Comparison of ENCODE assay signal across 22 cellular contexts in genomic region chr9:137433349-137433915, GRCh38. TPM values are rescaled to one million over a fixed set of nuclear protein-coding genes. Genes with fewer than 3 reads are reported as not detected.
DNase-seq lines count a peak whose midpoint lies in the region; ATAC-seq, FAIRE-seq and TF ChIP-seq lines count a peak whose summit lies in the region.
"Had no signal": no experiment of that assay in that cellular context is flagged by ENCODE, and none has a peak within 500 bp of the region (broad histone marks: within the 10 kb centered on the region; RNA-seq: fewer than 3 reads in every experiment).

No MANE protein-coding gene starts in this region.

- in situ Hi-C loops in HepG2 (cut with HindIII; ENCODE audit: extremely low pct_ligation_motif_present, low pct_unique_long_range_greater_than_20kb): no loop called here

- H3K4me3 ChIP-seq in HEK293 (ENCODE audit: low read depth, low read length): no peak overlapping the region
- H3K4me3 ChIP-seq in HepG2 (replicated peaks in 1 of 3; ENCODE audit: insufficient read depth in 1 of 3, low read depth in 2 of 3, low read length in 3 of 3): no peak overlapping the region
- H3K4me3 ChIP-seq in upper lobe of right lung: no peak overlapping the region
- H3K4me3 ChIP-seq: SJSA1 had no signal

- no peak overlapping the region for H3K27ac ChIP-seq in HEK293 (ENCODE audit: extremely low read depth, low read depth, low read length)
- no peak overlapping the region for H3K27ac ChIP-seq in HepG2 (ENCODE audit: extremely low read length, insufficient read depth, low read length)
- H3K27ac ChIP-seq in upper lobe of right lung: no peak overlapping the region
- H3K27ac ChIP-seq: C4-2B, SJSA1 had no signal

- H3K36me3 Mint-ChIP-seq in activated CD8-positive, alpha-beta memory T cell treated with anti-CD3 and anti-CD28 coated beads, Interleukin-2, amount 10 ng/mL, durations not matched to agents 7 days and 5 days: no peaks in the 10 kb centered on the region

- ATAC-seq in activated CD8-positive, alpha-beta memory T cell treated with anti-CD3 and anti-CD28 coated beads, Interleukin-2, amount 10 ng/mL, durations not matched to agents 7 days and 5 days: no peak
- no peak for ATAC-seq in HepG2
- ATAC-seq in upper lobe of right lung: no peak

- H3K79me2 ChIP-seq in HepG2 (ENCODE audit: insufficient read depth, low read length): no peaks in the 10 kb centered on the region

- WGBS in HepG2 (ENCODE audit: low lambda C conversion rate): 60% methylated on average over 5 of the region's 19 CpGs

- no peak overlapping the region for H3K27ac Mint-ChIP-seq in activated CD8-positive, alpha-beta memory T cell treated with anti-CD3 and anti-CD28 coated beads, Interleukin-2, amount 10 ng/mL, durations not matched to agents 7 days and 5 days
- H3K27ac Mint-ChIP-seq: HFFc6 had no signal

- no peak overlapping the region for H3K4me2 ChIP-seq in HepG2 (ENCODE audit: low read depth, low read length)

- H3K9me3 ChIP-seq in HEK293 (ENCODE audit: control insufficient read depth, insufficient read depth, low read depth, low read length) (no peaks in the 10 kb centered on the region), HepG2 (ENCODE audit: low read length) (no peaks in the 10 kb centered on the region), upper lobe of right lung (no peaks in the 10 kb centered on the region)
- H3K9me3 ChIP-seq: SJSA1 had no signal

- TF ChIP-seq CTCF in HEK293 (tag by site-specific recombination; IDR thresholded peaks at IDR 0.05) (no peak), HepG2 (CRISPR knock-in tag; IDR thresholded peaks at IDR 0.05) (no peak), upper lobe of right lung (IDR thresholded peaks at IDR 0.05) (no peak)

- no peaks in the 10 kb centered on the region for H3K27me3 Mint-ChIP-seq in activated CD8-positive, alpha-beta memory T cell treated with anti-CD3 and anti-CD28 coated beads, Interleukin-2, amount 10 ng/mL, durations not matched to agents 7 days and 5 days

- BruUV-seq in HepG2 (replicated peaks; lab: Mats Ljungman, UMichigan): no TSS peak

- TF ChIP-seq RAD21 in HepG2 (CRISPR knock-in tag; IDR thresholded peaks at IDR 0.05): no peak

- no peak overlapping the region for H3K4me3 Mint-ChIP-seq in activated CD8-positive, alpha-beta memory T cell treated with anti-CD3 and anti-CD28 coated beads, Interleukin-2, amount 10 ng/mL, durations not matched to agents 7 days and 5 days
- H3K4me3 Mint-ChIP-seq: HFFc6 had no signal

- H3K36me3 ChIP-seq in HEK293 (ENCODE audit: control insufficient read depth in 2 of 2, insufficient read depth in 1 of 2, low read length in 2 of 2) (no peaks in the 10 kb centered on the region), HepG2 (replicated peaks in 1 of 2; ENCODE audit: control insufficient read depth in 1 of 2, insufficient read depth in 2 of 2, low read length in 2 of 2) (no peaks in the 10 kb centered on the region), upper lobe of right lung (no peaks in the 10 kb centered on the region)
- H3K36me3 ChIP-seq: SJSA1 had no signal

- H4K20me1 ChIP-seq in HepG2 (ENCODE audit: insufficient read depth, low read length): no peaks in the 10 kb centered on the region

- TF ChIP-seq POLR2A in HepG2 (IDR thresholded peaks at IDR 0.05; ENCODE audit: insufficient read depth in 1 of 2, low read depth in 2 of 2, low read length in 2 of 2): no peak

- H3K9ac ChIP-seq in HepG2 (ENCODE audit: insufficient read depth, low read depth, low read length): no peak overlapping the region

- H3K27me3 ChIP-seq in HepG2 (ENCODE audit: control insufficient read depth in 1 of 2, insufficient read depth in 2 of 2, low read length in 2 of 2): peaks cover 11 to 23% of the 10 kb centered on the region in 2 experiments; a peak in 3 of 5 replicates
- no peaks in the 10 kb centered on the region for H3K27me3 ChIP-seq in upper lobe of right lung
- H3K27me3 ChIP-seq: SJSA1 had no signal

- POLR2A ChIA-PET in HEK293 (lab: Yijun Ruan, JAX) (interaction anchor here (1.2 kb wide), 1 partner anchor 11 kb away, joined by 5 read pairs; the partner anchor contains the start of genes EXD3 and NOXA1), HepG2 (lab: Yijun Ruan, JAX) (no interaction called here)

- H3K4me1 ChIP-seq in HEK293 (ENCODE audit: control insufficient read depth, insufficient read depth, low read length) (no peaks in the 10 kb centered on the region), HepG2 (ENCODE audit: insufficient read depth, low read length) (peaks cover 23% of the 10 kb centered on the region), upper lobe of right lung (no peaks in the 10 kb centered on the region)

- no peaks in the 10 kb centered on the region for H3K9me3 Mint-ChIP-seq in activated CD8-positive, alpha-beta memory T cell treated with anti-CD3 and anti-CD28 coated beads, Interleukin-2, amount 10 ng/mL, durations not matched to agents 7 days and 5 days (ENCODE audit: low read depth)
- H3K9me3 Mint-ChIP-seq: HFFc6 had no signal

- H3K4me1 Mint-ChIP-seq in activated CD8-positive, alpha-beta memory T cell treated with anti-CD3 and anti-CD28 coated beads, Interleukin-2, amount 10 ng/mL, durations not matched to agents 7 days and 5 days: peaks cover 4% of the 10 kb centered on the region

- H2AFZ ChIP-seq in HepG2 (ENCODE audit: low read length): no peak overlapping the region

- CTCF ChIA-PET in activated CD8-positive, alpha-beta memory T cell treated with anti-CD3 and anti-CD28 coated beads, Interleukin-2, amount 10 ng/mL, durations not matched to agents 7 days and 5 days (lab: Charles Lee): interaction anchor here (4.1 kb wide), 1 partner anchor 10 kb away, joined by 20 read pairs; the partner anchor contains the start of genes EXD3 and NOXA1
- CTCF ChIA-PET in HEK293 (lab: Yijun Ruan, JAX): no interaction called here
- CTCF ChIA-PET in HepG2 (lab: Yijun Ruan, JAX; ENCODE audit: low intra/inter-chr PET ratio, low total read pairs): no interaction called here

- no peak for FAIRE-seq in HepG2 (lab: Jason Lieb, UNC)
- FAIRE-seq: A204.1, GM12891, GM18507 had no signal

- DNase-seq in activated CD8-positive, alpha-beta memory T cell treated with anti-CD3 and anti-CD28 coated beads, Interleukin-2, amount 50 U/mL, for 4 hours: peak; percentile 13
- no peak for DNase-seq in activated CD8-positive, alpha-beta memory T cell treated with anti-CD3 and anti-CD28 coated beads, Interleukin-2, amount 10 ng/mL, durations not matched to agents 7 days and 5 days
- DNase-seq in HepG2 (ENCODE audit: low spot score) (no peak), upper lobe of right lung (peak; percentile 58), NCI-H1436 (lab: John Stamatoyannopoulos, UW) (no peak), GM19240 (ENCODE audit: insufficient read length, low spot score) (no peak)
- DNase-seq: GF-D8, GOT3, HFFc6, NCI-H1048, NCI-H187, NCI-H345, NCI-H526 treated with DMSO at 0.1 percent for 48 hours, RPMI8226 had no signal

- TF ChIP-seq EP300 in HepG2 (IDR thresholded peaks at IDR 0.05; ENCODE audit: low read depth in 2 of 2, low read length in 2 of 2) (no peak), HepG2 (CRISPR knock-in tag; IDR thresholded peaks at IDR 0.05; ENCODE audit: borderline replicate concordance) (no peak)

- intact Hi-C loops in HepG2 (cut with micrococcal nuclease; ENCODE audit: unreplicated experiment) (no loop called here), upper lobe of right lung (cut with DNase I) (no loop called here)

RNA-seq across cellular contexts. Expression of gene ENTPD8, which starts 7.7 kb away (rescaled TPM):
- total RNA-seq in activated CD8-positive, alpha-beta memory T cell treated with anti-CD3 and anti-CD28 coated beads, Interleukin-2, amount 10 ng/mL, durations not matched to agents 7 days and 5 days: not detected
- 0.21 and 0.44 TPM in 2 replicates for total RNA-seq in HepG2 (2016; rRNA removed; fragmentation: Illumina TruSeq; extraction: Trizol)
- 0.09 and 0.20 TPM in 2 replicates for total RNA-seq in HepG2 (2016; cell fraction: cytosol; rRNA removed; fragmentation: Illumina TruSeq; extraction: Trizol; ENCODE audit: low read depth)
- total RNA-seq in HepG2 (2016; cell fraction: insoluble cytoplasmic fraction; rRNA removed; fragmentation: Illumina TruSeq; extraction: Trizol): 0.33 and 0.43 TPM in 2 replicates
- total RNA-seq in HepG2 (2016; cell fraction: membrane; rRNA removed; fragmentation: Illumina TruSeq; extraction: Trizol): 0.21 and 0.37 TPM in 2 replicates
- total RNA-seq in HepG2 (2016; cell fraction: nucleus; rRNA removed; fragmentation: Illumina TruSeq; extraction: Trizol): 0.28 and 0.34 TPM in 2 replicates
- polyA plus RNA-seq in HepG2 (2011; rRNA removed): 0.26 and 0.38 TPM in 2 replicates
- polyA plus RNA-seq in HepG2 (2011; cell fraction: cytosol; rRNA removed): 0.21 and 0.30 TPM in 2 replicates
- polyA plus RNA-seq in HepG2 (2011; cell fraction: nucleus; rRNA removed): 3.0 and 3.2 TPM in 2 replicates
- polyA plus RNA-seq in HepG2 (2012): 0.35 and 0.44 TPM in 2 replicates
- polyA plus RNA-seq in HepG2 (2016; cell fraction: cytosol; fragmentation: Illumina TruSeq; extraction: Trizol; ENCODE audit: low read depth): 0.05 and 0.14 TPM in 2 replicates
- 0.25 TPM in 1 of 2 replicates, not detected in the other for polyA plus RNA-seq in HepG2 (2016; cell fraction: insoluble cytoplasmic fraction; fragmentation: Illumina TruSeq; extraction: Trizol; ENCODE audit: low read depth)
- polyA plus RNA-seq in HepG2 (2016; cell fraction: membrane; fragmentation: Illumina TruSeq; extraction: Trizol; ENCODE audit: low read depth): 0.08 and 0.15 TPM in 2 replicates
- 0.79 and 0.97 TPM in 2 replicates for polyA plus RNA-seq in HepG2 (2016; cell fraction: nucleus; fragmentation: Illumina TruSeq; extraction: Trizol; ENCODE audit: insufficient read depth, low read depth)
- polyA minus RNA-seq in HepG2 (2011; rRNA and poly(A)+ RNA removed; ENCODE audit: low replicate concordance): 0.26 TPM in 1 of 2 replicates, not detected in the other
- not detected in 2 replicates for polyA minus RNA-seq in HepG2 (2011; cell fraction: cytosol; rRNA and poly(A)+ RNA removed)
- 0.26 and 0.37 TPM in 2 replicates for polyA minus RNA-seq in HepG2 (2011; cell fraction: nucleus; rRNA and poly(A)+ RNA removed)
- not detected for total RNA-seq in upper lobe of right lung
- total RNA-seq: Daoy, HFFc6, MCF 10A, SJSA1 had no signal

RNA-seq across cellular contexts. Expression of gene NOXA1, which starts 10.2 kb away (rescaled TPM):
- total RNA-seq in activated CD8-positive, alpha-beta memory T cell treated with anti-CD3 and anti-CD28 coated beads, Interleukin-2, amount 10 ng/mL, durations not matched to agents 7 days and 5 days: under 1 TPM; 0.30 to 0.53 TPM
- total RNA-seq in HepG2 (2016; rRNA removed; fragmentation: Illumina TruSeq; extraction: Trizol) (0.63 and 1.2 TPM in 2 replicates), upper lobe of right lung (6.5 TPM)
- total RNA-seq in HepG2 (2016; cell fraction: cytosol; rRNA removed; fragmentation: Illumina TruSeq; extraction: Trizol; ENCODE audit: low read depth): 0.81 and 1.1 TPM in 2 replicates
- 0.82 and 1.9 TPM in 2 replicates for total RNA-seq in HepG2 (2016; cell fraction: insoluble cytoplasmic fraction; rRNA removed; fragmentation: Illumina TruSeq; extraction: Trizol)
- total RNA-seq in HepG2 (2016; cell fraction: membrane; rRNA removed; fragmentation: Illumina TruSeq; extraction: Trizol): 0.46 and 1.00 TPM in 2 replicates
- total RNA-seq in HepG2 (2016; cell fraction: nucleus; rRNA removed; fragmentation: Illumina TruSeq; extraction: Trizol): 1.6 and 2.0 TPM in 2 replicates
- polyA plus RNA-seq in HepG2 (2011; rRNA removed): 0.78 and 2.1 TPM in 2 replicates
- 0.53 and 1.0 TPM in 2 replicates for polyA plus RNA-seq in HepG2 (2011; cell fraction: cytosol; rRNA removed)
- polyA plus RNA-seq in HepG2 (2011; cell fraction: nucleus; rRNA removed): 17.1 and 17.5 TPM in 2 replicates
- 0.76 and 1.0 TPM in 2 replicates for polyA plus RNA-seq in HepG2 (2012)
- 0.60 and 0.67 TPM in 2 replicates for polyA plus RNA-seq in HepG2 (2016; cell fraction: cytosol; fragmentation: Illumina TruSeq; extraction: Trizol; ENCODE audit: low read depth)
- 0.39 and 0.46 TPM in 2 replicates for polyA plus RNA-seq in HepG2 (2016; cell fraction: insoluble cytoplasmic fraction; fragmentation: Illumina TruSeq; extraction: Trizol; ENCODE audit: low read depth)
- 0.44 and 0.56 TPM in 2 replicates for polyA plus RNA-seq in HepG2 (2016; cell fraction: membrane; fragmentation: Illumina TruSeq; extraction: Trizol; ENCODE audit: low read depth)
- polyA plus RNA-seq in HepG2 (2016; cell fraction: nucleus; fragmentation: Illumina TruSeq; extraction: Trizol; ENCODE audit: insufficient read depth, low read depth): 3.7 and 3.8 TPM in 2 replicates
- polyA minus RNA-seq in HepG2 (2011; rRNA and poly(A)+ RNA removed; ENCODE audit: low replicate concordance): 0.44 and 0.61 TPM in 2 replicates
- 0.44 TPM in 1 of 2 replicates, not detected in the other for polyA minus RNA-seq in HepG2 (2011; cell fraction: cytosol; rRNA and poly(A)+ RNA removed)
- polyA minus RNA-seq in HepG2 (2011; cell fraction: nucleus; rRNA and poly(A)+ RNA removed): 1.8 and 3.4 TPM in 2 replicates
- total RNA-seq: Daoy, SJSA1 had no signal

RNA-seq across cellular contexts. Expression of gene EXD3, which starts 10.5 kb away (rescaled TPM):
- 10 to 100 TPM in 1 of 2 experiments, 1 to 10 TPM in 1; 9.2 to 19.8 TPM for total RNA-seq in activated CD8-positive, alpha-beta memory T cell treated with anti-CD3 and anti-CD28 coated beads, Interleukin-2, amount 10 ng/mL, durations not matched to agents 7 days and 5 days
- 1.3 and 2.7 TPM in 2 replicates for total RNA-seq in HepG2 (2016; rRNA removed; fragmentation: Illumina TruSeq; extraction: Trizol)
- 1.1 and 1.7 TPM in 2 replicates for total RNA-seq in HepG2 (2016; cell fraction: cytosol; rRNA removed; fragmentation: Illumina TruSeq; extraction: Trizol; ENCODE audit: low read depth)
- 1.3 and 3.1 TPM in 2 replicates for total RNA-seq in HepG2 (2016; cell fraction: insoluble cytoplasmic fraction; rRNA removed; fragmentation: Illumina TruSeq; extraction: Trizol)
- total RNA-seq in HepG2 (2016; cell fraction: membrane; rRNA removed; fragmentation: Illumina TruSeq; extraction: Trizol): 1.6 and 2.4 TPM in 2 replicates
- 3.0 and 3.1 TPM in 2 replicates for total RNA-seq in HepG2 (2016; cell fraction: nucleus; rRNA removed; fragmentation: Illumina TruSeq; extraction: Trizol)
- polyA plus RNA-seq in HepG2 (2011; rRNA removed): 4.8 and 9.1 TPM in 2 replicates
- polyA plus RNA-seq in HepG2 (2011; cell fraction: cytosol; rRNA removed): 1.6 and 3.2 TPM in 2 replicates
- polyA plus RNA-seq in HepG2 (2011; cell fraction: nucleus; rRNA removed): 82.5 and 82.6 TPM in 2 replicates
- 4.7 and 9.6 TPM in 2 replicates for polyA plus RNA-seq in HepG2 (2012)
- 3.8 and 4.6 TPM in 2 replicates for polyA plus RNA-seq in HepG2 (2016; cell fraction: cytosol; fragmentation: Illumina TruSeq; extraction: Trizol; ENCODE audit: low read depth)
- polyA plus RNA-seq in HepG2 (2016; cell fraction: insoluble cytoplasmic fraction; fragmentation: Illumina TruSeq; extraction: Trizol; ENCODE audit: low read depth): 2.3 and 2.8 TPM in 2 replicates
- 5.3 and 6.7 TPM in 2 replicates for polyA plus RNA-seq in HepG2 (2016; cell fraction: membrane; fragmentation: Illumina TruSeq; extraction: Trizol; ENCODE audit: low read depth)
- 8.9 and 9.7 TPM in 2 replicates for polyA plus RNA-seq in HepG2 (2016; cell fraction: nucleus; fragmentation: Illumina TruSeq; extraction: Trizol; ENCODE audit: insufficient read depth, low read depth)
- 3.4 and 4.2 TPM in 2 replicates for polyA minus RNA-seq in HepG2 (2011; rRNA and poly(A)+ RNA removed; ENCODE audit: low replicate concordance)
- polyA minus RNA-seq in HepG2 (2011; cell fraction: cytosol; rRNA and poly(A)+ RNA removed): 0.62 and 2.6 TPM in 2 replicates
- 6.6 and 9.0 TPM in 2 replicates for polyA minus RNA-seq in HepG2 (2011; cell fraction: nucleus; rRNA and poly(A)+ RNA removed)
- 27.3 TPM for total RNA-seq in upper lobe of right lung

RNA-seq across cellular contexts. Expression of gene NSMF, which starts 25.7 kb away (rescaled TPM):
- 10 to 100 TPM; 35.8 to 42.1 TPM for total RNA-seq in activated CD8-positive, alpha-beta memory T cell treated with anti-CD3 and anti-CD28 coated beads, Interleukin-2, amount 10 ng/mL, durations not matched to agents 7 days and 5 days
- 38.3 and 44.3 TPM in 2 replicates for total RNA-seq in HepG2 (2016; rRNA removed; fragmentation: Illumina TruSeq; extraction: Trizol)
- 35.6 and 45.0 TPM in 2 replicates for total RNA-seq in HepG2 (2016; cell fraction: cytosol; rRNA removed; fragmentation: Illumina TruSeq; extraction: Trizol; ENCODE audit: low read depth)
- 31.9 and 43.2 TPM in 2 replicates for total RNA-seq in HepG2 (2016; cell fraction: insoluble cytoplasmic fraction; rRNA removed; fragmentation: Illumina TruSeq; extraction: Trizol)
- total RNA-seq in HepG2 (2016; cell fraction: membrane; rRNA removed; fragmentation: Illumina TruSeq; extraction: Trizol): 88.7 and 95.2 TPM in 2 replicates
- 47.8 and 56.5 TPM in 2 replicates for total RNA-seq in HepG2 (2016; cell fraction: nucleus; rRNA removed; fragmentation: Illumina TruSeq; extraction: Trizol)
- 183 and 271 TPM in 2 replicates for polyA plus RNA-seq in HepG2 (2011; rRNA removed)
- polyA plus RNA-seq in HepG2 (2011; cell fraction: cytosol; rRNA removed): 147 and 184 TPM in 2 replicates
- 1,153 and 1,227 TPM in 2 replicates for polyA plus RNA-seq in HepG2 (2011; cell fraction: nucleus; rRNA removed)
- polyA plus RNA-seq in HepG2 (2012): 143 and 184 TPM in 2 replicates
- polyA plus RNA-seq in HepG2 (2016; cell fraction: cytosol; fragmentation: Illumina TruSeq; extraction: Trizol; ENCODE audit: low read depth): 80.1 and 97.0 TPM in 2 replicates
- 62.3 and 80.0 TPM in 2 replicates for polyA plus RNA-seq in HepG2 (2016; cell fraction: insoluble cytoplasmic fraction; fragmentation: Illumina TruSeq; extraction: Trizol; ENCODE audit: low read depth)
- polyA plus RNA-seq in HepG2 (2016; cell fraction: membrane; fragmentation: Illumina TruSeq; extraction: Trizol; ENCODE audit: low read depth): 159 and 160 TPM in 2 replicates
- polyA plus RNA-seq in HepG2 (2016; cell fraction: nucleus; fragmentation: Illumina TruSeq; extraction: Trizol; ENCODE audit: insufficient read depth, low read depth): 179 and 193 TPM in 2 replicates
- 64.9 and 155 TPM in 2 replicates for polyA minus RNA-seq in HepG2 (2011; rRNA and poly(A)+ RNA removed; ENCODE audit: low replicate concordance)
- 76.5 and 105 TPM in 2 replicates for polyA minus RNA-seq in HepG2 (2011; cell fraction: cytosol; rRNA and poly(A)+ RNA removed)
- 147 and 159 TPM in 2 replicates for polyA minus RNA-seq in HepG2 (2011; cell fraction: nucleus; rRNA and poly(A)+ RNA removed)
- total RNA-seq in upper lobe of right lung: 23.9 TPM

Comparison
In these comparisons a context has a peak if more than half of its experiments do, and no peak if none do; other contexts are left out.
1. DNase-seq: peak in activated CD8-positive, alpha-beta memory T cell treated with anti-CD3 and anti-CD28 coated beads, Interleukin-2, amount 50 U/mL, for 4 hours (single experiment) and upper lobe of right lung (single experiment); none in activated CD8-positive, alpha-beta memory T cell treated with anti-CD3 and anti-CD28 coated beads, Interleukin-2, amount 10 ng/mL, durations not matched to agents 7 days and 5 days (single experiment), HepG2 (single experiment), NCI-H1436 (single experiment) and GM19240 (single experiment).